In genomic region chr3:47381317-47382157, GRCh38 we compare ENCODE assay signal across 8 cellular contexts. TPM values are rescaled to one million over a fixed set of nuclear protein-coding genes. Genes with fewer than 3 reads are reported as not detected.
DNase-seq lines count a peak whose midpoint lies in the region; ATAC-seq lines count a peak whose summit lies in the region.

No MANE protein-coding gene starts in this region.

- ATAC-seq in GM18519 (IDR thresholded peaks at IDR 0.05; ENCODE audit: low FRiP score, unreplicated experiment) (peak; percentile 38), HG03039 (IDR thresholded peaks at IDR 0.05; ENCODE audit: unreplicated experiment) (peak; percentile 52)

- DNase-seq in ACHN (peak; percentile 88), NCI-H2171 (lab: John Stamatoyannopoulos, UW) (peak; percentile 39), cerebellum (ENCODE audit: low spot score) (peak; percentile 73), kidney tubule cell (ENCODE audit: low spot score) (peak; percentile 91)
- DNase-seq in activated CD4-positive, CD25-positive, alpha-beta regulatory T cell treated with anti-CD3 and anti-CD28 coated beads, Interleukin-2, amount 50 U/mL, for 72 hours, result peak; percentile 79
- peak; percentile 14 to 43 for DNase-seq in stimulated activated CD4-positive, alpha-beta T cell treated with anti-CD3 and anti-CD28 coated beads, Interleukin-1b, Interleukin-23, amount 100 ng/mL, for 1 hour (ENCODE audit: low read depth in 2 of 2)

- in situ Hi-C loops in ACHN (cut with HindIII; ENCODE audit: low pct_ligation_motif_present, low pct_unique_long_range_greater_than_20kb, low sequenced_read_pairs), result no loop called here

RNA-seq across cellular contexts. Expression of gene PTPN23, which starts 0.7 kb away (rescaled TPM):
- 12.8 TPM for total RNA-seq in cerebellum

Comparison
In these comparisons a context has a peak if more than half of its experiments do, and no peak if none do; other contexts are left out.
1. Peak in every context shown above with its lines: DNase-seq and ATAC-seq.
2. DNase-seq: peak in every context shown above with its lines; median percentile 91 in kidney tubule cell; 88 in ACHN; 79 in activated CD4-positive, CD25-positive, alpha-beta regulatory T cell treated with anti-CD3 and anti-CD28 coated beads, Interleukin-2, amount 50 U/mL, for 72 hours; 73 in cerebellum; 39 in NCI-H2171; 28 in stimulated activated CD4-positive, alpha-beta T cell treated with anti-CD3 and anti-CD28 coated beads, Interleukin-1b, Interleukin-23, amount 100 ng/mL, for 1 hour.